8 cellular contexts compared by ENCODE assay signal in genomic region chr6:27188206-27188884, GRCh38. TPM values are rescaled to one million over a fixed set of nuclear protein-coding genes. Genes with fewer than 3 reads are reported as not detected.
DNase-seq lines count a peak whose midpoint lies in the region; ATAC-seq and TF ChIP-seq lines count a peak whose summit lies in the region.

No MANE protein-coding gene starts in this region.

- H3K27me3 ChIP-seq in heart left ventricle, result peaks cover 0 to 4% (median 0%) of the 10 kb centered on the region in 9 donors

- peak; percentile 65 for DNase-seq in Calu3
- peak; percentile 92 for DNase-seq in RKO (ENCODE audit: low spot score)
- DNase-seq in activated naive CD8-positive, alpha-beta T cell treated with anti-CD3 and anti-CD28 coated beads, Interleukin-2, amount 10 ng/mL, durations not matched to agents 7 days and 5 days, result peak; percentile 66
- peak in 4 of 5 donors; percentile 28 to 51 (median 36) for DNase-seq in heart left ventricle
- peak; percentile 46 for DNase-seq in progenitor cell of endocrine pancreas (ENCODE audit: low spot score, unreplicated experiment)
- no peak for DNase-seq in NCI-H526 treated with DMSO at 0.1 percent for 48 hours (lab: John Stamatoyannopoulos, UW)

- intact Hi-C loops in Calu3 (cut with micrococcal nuclease; ENCODE audit: unreplicated experiment), result loop anchor here (1.0 to 10.0 kb wide), 8 partner anchors 11 to 709 kb away; partner anchors contain the start of gene POM121L2
- intact Hi-C loops in heart left ventricle (cut with DNase I), result loop anchor here (1.0 to 10.0 kb wide), 13 partner anchors 286 to 1166 kb away; partner anchors contain the start of gene ZNF184 (in 4 of the 10)

- CTCF ChIA-PET in Calu3 (lab: Charles Lee), result interaction anchor here (0.7 to 1.7 kb wide), 7 partner anchors 11 to 607 kb away, joined by 3 to 7 read pairs (median 4); no protein-coding TSS in a partner anchor

- H3K36me3 ChIP-seq in heart left ventricle, result no peaks in the 10 kb centered on the region

- H3K9me3 Mint-ChIP-seq in Calu3 (ENCODE audit: low read depth, unreplicated experiment), result no peaks in the 10 kb centered on the region
- no peaks in the 10 kb centered on the region for H3K9me3 Mint-ChIP-seq in activated naive CD8-positive, alpha-beta T cell treated with anti-CD3 and anti-CD28 coated beads, Interleukin-2, amount 10 ng/mL, durations not matched to agents 7 days and 5 days
- H3K9me3 Mint-ChIP-seq in progenitor cell of endocrine pancreas (ENCODE audit: low read depth), result peaks cover 9% of the 10 kb centered on the region

- H3K36me3 Mint-ChIP-seq in Calu3 (ENCODE audit: insufficient read depth, unreplicated experiment), result peaks cover 16% of the 10 kb centered on the region
- no peaks in the 10 kb centered on the region for H3K36me3 Mint-ChIP-seq in activated naive CD8-positive, alpha-beta T cell treated with anti-CD3 and anti-CD28 coated beads, Interleukin-2, amount 10 ng/mL, durations not matched to agents 7 days and 5 days
- peaks cover 6% of the 10 kb centered on the region for H3K36me3 Mint-ChIP-seq in progenitor cell of endocrine pancreas (ENCODE audit: insufficient read depth)

- WGBS in heart left ventricle, 4 donors, result 0 to 1% (median 0%) methylated on average over 25 of the region's 25 CpGs

- H3K4me1 ChIP-seq in heart left ventricle, result peaks cover 0 to 9% (median 4%) of the 10 kb centered on the region in 12 donors

- H3K4me3 Mint-ChIP-seq in Calu3 (ENCODE audit: low read depth, unreplicated experiment), result peak overlapping the region; percentile 78
- peak overlapping the region; percentile 89 for H3K4me3 Mint-ChIP-seq in activated naive CD8-positive, alpha-beta T cell treated with anti-CD3 and anti-CD28 coated beads, Interleukin-2, amount 10 ng/mL, durations not matched to agents 7 days and 5 days
- peak overlapping the region; percentile 80 for H3K4me3 Mint-ChIP-seq in progenitor cell of endocrine pancreas (ENCODE audit: low read depth)

- peak overlapping the region; percentile 30 to 75 (median 65) for H3K4me3 ChIP-seq in heart left ventricle

- no peak for TF ChIP-seq CTCF in Calu3 (IDR thresholded peaks at IDR 0.05; ENCODE audit: unreplicated experiment)
- no peak for TF ChIP-seq CTCF in heart left ventricle (IDR thresholded peaks at IDR 0.05)
- TF ChIP-seq CTCF in progenitor cell of endocrine pancreas (IDR thresholded peaks at IDR 0.05; ENCODE audit: unreplicated experiment), result no peak

- POLR2A ChIA-PET in activated naive CD8-positive, alpha-beta T cell treated with anti-CD3 and anti-CD28 coated beads, Interleukin-2, amount 10 ng/mL, durations not matched to agents 7 days and 5 days (lab: Charles Lee), result interaction anchor here (0.6 to 2.2 kb wide), 9 partner anchors 9 to 683 kb away, joined by 3 to 8 read pairs (median 3); a partner anchor contains a TSS

- BruUV-seq in Calu3 (replicated peaks; lab: Mats Ljungman, UMichigan), result TSS peak; percentile 84

- no peak for TF ChIP-seq POLR2A in heart left ventricle (IDR thresholded peaks at IDR 0.05)

- H3K9me3 ChIP-seq in heart left ventricle, result no peaks in the 10 kb centered on the region

- ATAC-seq in GM19438 (IDR thresholded peaks at IDR 0.05; ENCODE audit: low read depth, unreplicated experiment), result peak; percentile 75
- ATAC-seq in HG03460 (IDR thresholded peaks at IDR 0.05; ENCODE audit: unreplicated experiment), result peak; percentile 78
- ATAC-seq in activated naive CD8-positive, alpha-beta T cell treated with anti-CD3 and anti-CD28 coated beads, Interleukin-2, amount 10 ng/mL, durations not matched to agents 7 days and 5 days (ENCODE audit: low read depth), result peak; percentile 84
- peak; percentile 63 to 96 (median 92) for ATAC-seq in heart left ventricle

- H3K4me1 Mint-ChIP-seq in Calu3 (ENCODE audit: low read depth, unreplicated experiment), result peaks cover 8% of the 10 kb centered on the region
- H3K4me1 Mint-ChIP-seq in activated naive CD8-positive, alpha-beta T cell treated with anti-CD3 and anti-CD28 coated beads, Interleukin-2, amount 10 ng/mL, durations not matched to agents 7 days and 5 days, result peaks cover 13% of the 10 kb centered on the region
- peaks cover 17% of the 10 kb centered on the region for H3K4me1 Mint-ChIP-seq in progenitor cell of endocrine pancreas (ENCODE audit: low read depth)

- H3K27ac Mint-ChIP-seq in Calu3 (ENCODE audit: unreplicated experiment) (peak overlapping the region; percentile 55), progenitor cell of endocrine pancreas (peak overlapping the region; percentile 94)
- peak overlapping the region; percentile 57 for H3K27ac Mint-ChIP-seq in activated naive CD8-positive, alpha-beta T cell treated with anti-CD3 and anti-CD28 coated beads, Interleukin-2, amount 10 ng/mL, durations not matched to agents 7 days and 5 days

- H3K27ac ChIP-seq in heart left ventricle, result peak overlapping the region in 11 of 12 donors; percentile 45 to 80 (median 65)

- no peaks in the 10 kb centered on the region for H3K27me3 Mint-ChIP-seq in Calu3 (ENCODE audit: unreplicated experiment)
- H3K27me3 Mint-ChIP-seq in activated naive CD8-positive, alpha-beta T cell treated with anti-CD3 and anti-CD28 coated beads, Interleukin-2, amount 10 ng/mL, durations not matched to agents 7 days and 5 days, result peaks cover 4% of the 10 kb centered on the region
- H3K27me3 Mint-ChIP-seq in progenitor cell of endocrine pancreas, result no peaks in the 10 kb centered on the region

RNA-seq across cellular contexts. Expression of gene PRSS16, which starts 59.2 kb away (rescaled TPM):
- 29.4 and 31.3 TPM in 2 replicates for total RNA-seq in Calu3 (2022)
- total RNA-seq in activated naive CD8-positive, alpha-beta T cell treated with anti-CD3 and anti-CD28 coated beads, Interleukin-2, amount 10 ng/mL, durations not matched to agents 7 days and 5 days, result 1 to 10 TPM in 1 of 2 experiments, under 1 TPM in 1; 0.86 to 1.4 TPM
- 1 to 10 TPM in 1 of 9 donors, under 1 TPM in 1, not detected in 7; 0.11 to 1.5 TPM for total RNA-seq in heart left ventricle
- polyA plus RNA-seq in heart left ventricle, result not detected
- total RNA-seq in progenitor cell of endocrine pancreas, result 28.2 and 29.8 TPM in 2 replicates

Comparison
In these comparisons a context has a peak if more than half of its experiments do, and no peak if none do; other contexts are left out.
1. RNA of gene PRSS16, which starts 59.2 kb away (total RNA-seq): 29.4 to 31.3 TPM in Calu3 and 28.2 to 29.8 TPM in progenitor cell of endocrine pancreas; 0.86 to 1.4 TPM in activated naive CD8-positive, alpha-beta T cell treated with anti-CD3 and anti-CD28 coated beads, Interleukin-2, amount 10 ng/mL, durations not matched to agents 7 days and 5 days and 0.11 to 1.5 TPM in heart left ventricle; every median in the first group is over 10 times any median in the second.
2. Peak in every context shown above with its lines, with median percentiles within 50 percentile points of each other: H3K27ac Mint-ChIP-seq, H3K4me3 Mint-ChIP-seq and ATAC-seq.